In genomic region chr1:70685300-70686286, GRCh38 we compare ENCODE assay signal across 8 cellular contexts.
DNase-seq lines count a peak whose midpoint lies in the region; ATAC-seq and TF ChIP-seq lines count a peak whose summit lies in the region.

No MANE protein-coding gene starts in this region.

- no peaks in the 10 kb centered on the region for H3K36me3 Mint-ChIP-seq in nephron (ENCODE audit: low read depth)

- WGBS in aorta, 2 donors = 78 to 79% methylated on average over 13 of the region's 13 CpGs

- H3K4me3 Mint-ChIP-seq in nephron = no peak overlapping the region

- H3K79me2 ChIP-seq in fibroblast of lung (ENCODE audit: control insufficient read depth, insufficient read depth, low read length) = no peaks in the 10 kb centered on the region

- H3K36me3 ChIP-seq in fibroblast of lung (ENCODE audit: control insufficient read depth, insufficient read depth, low read length) (no peaks in the 10 kb centered on the region), aorta (ENCODE audit: control insufficient read depth in 1 of 2, insufficient read depth in 2 of 2, low read length in 1 of 2) (no peaks in the 10 kb centered on the region)

- H3K9ac ChIP-seq in fibroblast of lung (ENCODE audit: insufficient read depth, low read length) = no peak overlapping the region

- no peak overlapping the region for H3K27ac Mint-ChIP-seq in nephron

- no peaks in the 10 kb centered on the region for H3K4me1 Mint-ChIP-seq in nephron

- H3K27me3 ChIP-seq in fibroblast of lung (ENCODE audit: control insufficient read depth, insufficient read depth, low read length) (no peaks in the 10 kb centered on the region), aorta (ENCODE audit: control insufficient read depth in 1 of 2, insufficient read depth in 2 of 2, low read length in 1 of 2) (no peaks in the 10 kb centered on the region)

- peaks cover 7% of the 10 kb centered on the region for H3K27me3 Mint-ChIP-seq in nephron (ENCODE audit: low read depth)

- no peak overlapping the region for H3K4me3 ChIP-seq in fibroblast of lung (replicated peaks in 1 of 4; ENCODE audit: control extremely low read depth in 1 of 4, insufficient read depth in 1 of 4, low read depth in 3 of 4, low read length in 4 of 4)
- H3K4me3 ChIP-seq in aorta (ENCODE audit: low read length in 2 of 2) = no peak overlapping the region

- no peak overlapping the region for H3K4me2 ChIP-seq in fibroblast of lung (ENCODE audit: extremely low read depth, insufficient read depth, low read length)

- no peaks in the 10 kb centered on the region for H4K20me1 ChIP-seq in fibroblast of lung (ENCODE audit: control insufficient read depth, extremely low read depth, insufficient read depth, low read length)

- H3K27ac ChIP-seq in fibroblast of lung (ENCODE audit: insufficient read depth, low read length) (no peak overlapping the region), aorta (ENCODE audit: low read depth in 1 of 2, low read length in 2 of 2) (no peak overlapping the region)

- TF ChIP-seq CTCF in fibroblast of lung (conservative IDR thresholded peaks at IDR 0.05 in 1 of 2, IDR thresholded peaks at IDR 0.05 in 1 of 2; ENCODE audit: low read depth in 1 of 2, low read length in 2 of 2) (peak; percentile 86 to 99), nephron (IDR thresholded peaks at IDR 0.05; ENCODE audit: unreplicated experiment in 3 of 3) (peak; percentile 62 to 76 (median 65))

- H3K4me1 ChIP-seq in fibroblast of lung (ENCODE audit: control insufficient read depth, extremely low read depth, insufficient read depth, low read length) (no peaks in the 10 kb centered on the region), aorta (ENCODE audit: control insufficient read depth in 1 of 2, insufficient read depth in 2 of 2, low read length in 2 of 2) (no peaks in the 10 kb centered on the region)

- DNase-seq in DMS153 (lab: John Stamatoyannopoulos, UW) (peak; percentile 49), NCI-H524 treated with DMSO at 0.1 percent for 48 hours (lab: John Stamatoyannopoulos, UW) (peak; percentile 34), fibroblast of lung (ENCODE audit: low read depth in 2 of 2) (peak; percentile 20 to 63), aorta (peak; percentile 54 to 72)
- DNase-seq in activated CD4-positive, alpha-beta T cell treated with anti-CD3 and anti-CD28 coated beads, Interleukin-2, amount 50 U/mL, for 48 hours = peak; percentile 36 to 49

- intact Hi-C loops in aorta (cut with DNase I) = loop anchor here (1.0 to 2.0 kb wide), 2 partner anchors 364 to 365 kb away; no protein-coding TSS in a partner anchor

- no peaks in the 10 kb centered on the region for H3K9me3 Mint-ChIP-seq in nephron

- H3K9me3 ChIP-seq in fibroblast of lung (ENCODE audit: control insufficient read depth, insufficient read depth, low read depth, low read length) (no peaks in the 10 kb centered on the region), aorta (ENCODE audit: control insufficient read depth, low read length) (no peaks in the 10 kb centered on the region)

- peak; percentile 99 for ATAC-seq in GM19467 (IDR thresholded peaks at IDR 0.05; ENCODE audit: unreplicated experiment)
- ATAC-seq in HG03442 (IDR thresholded peaks at IDR 0.05; ENCODE audit: unreplicated experiment) = peak; percentile 99
- ATAC-seq in aorta (ENCODE audit: low FRiP score) = peak; percentile 92

- no peak overlapping the region for H2AFZ ChIP-seq in fibroblast of lung (ENCODE audit: low read length)
